25 cellular contexts compared by ENCODE assay signal in the genomic region with DNA sequence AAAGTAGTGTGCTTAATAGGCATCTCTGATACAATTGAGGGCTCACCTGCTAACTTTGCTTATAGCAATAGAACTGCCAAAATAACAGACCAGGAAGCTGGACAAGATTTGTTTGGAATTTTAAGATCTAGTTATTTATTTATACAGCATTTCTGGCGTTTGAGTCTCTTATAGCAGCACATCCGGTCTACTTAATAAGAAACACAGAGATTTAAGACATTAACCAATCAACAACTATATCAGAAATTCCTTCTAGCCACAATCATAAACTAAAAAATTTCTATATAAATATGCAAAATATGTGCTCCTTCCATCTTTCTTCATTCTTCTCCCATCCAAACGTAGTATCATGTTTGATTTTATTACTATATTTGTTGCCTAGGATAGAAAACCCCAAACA.
"Had no signal": no experiment of that assay in that cellular context is flagged by ENCODE, and none has a peak within 500 bp of the region (broad histone marks: within the 10 kb centered on the region; RNA-seq: fewer than 3 reads in every experiment).

No MANE protein-coding gene starts in this region.

- DNase-seq: activated CD4-positive, alpha-beta memory T cell treated with anti-CD3 and anti-CD28 coated beads, Interleukin-2, amount 10 ng/mL, durations not matched to agents 7 days and 5 days; activated CD4-positive, alpha-beta T cell treated with anti-CD3 and anti-CD28 coated beads for 1 hour; activated CD4-positive, alpha-beta T cell treated with anti-CD3 and anti-CD28 coated beads for 4 hours; activated CD4-positive, alpha-beta T cell treated with anti-CD3 and anti-CD28 coated beads, Interleukin-2, amount 10 ng/mL, durations not matched to agents 7 days and 5 days; activated CD4-positive, alpha-beta T cell treated with anti-CD3 and anti-CD28 coated beads, Interleukin-2, amount 50 U/mL, for 4 hours; activated effector memory CD4-positive, alpha-beta T cell treated with Interleukin-2 at 50 U/mL for 16 hours; activated gamma-delta T cell treated with Interleukin-2 at 50 U/mL for 16 hours; activated naive CD4-positive, alpha-beta T cell treated with anti-CD3 and anti-CD28 coated beads, Interleukin-2, amount 50 U/mL, for 16 hours; activated naive CD4-positive, alpha-beta T cell treated with Interleukin-2 at 50 U/mL for 16 hours; activated T-cell treated with anti-CD3 and anti-CD28 coated beads, Interleukin-2, amount 50 U/mL, for 4 hours; amniotic stem cell; anterior cingulate cortex; brain microvascular endothelial cell; cortex of kidney; dermis blood vessel endothelial cell; effector CD4-positive, alpha-beta T cell; effector memory CD8-positive, alpha-beta T cell; erythroblast; foreskin keratinocyte; gastrocnemius medialis; heart right ventricle; T-helper 1 cell; T-helper 17 cell; T1000 had no signal

- H3K4me3 ChIP-seq: esophagus muscularis mucosa, gastrocnemius medialis, heart right ventricle had no signal

- H3K27ac ChIP-seq: brain microvascular endothelial cell, esophagus muscularis mucosa, foreskin keratinocyte, gastrocnemius medialis, heart right ventricle had no signal

- H3K9me3 ChIP-seq: esophagus muscularis mucosa, gastrocnemius medialis, heart right ventricle had no signal

- H3K36me3 ChIP-seq: brain microvascular endothelial cell, esophagus muscularis mucosa, gastrocnemius medialis, heart right ventricle had no signal
